Comparison of ENCODE assay signal across 8 cellular contexts in the genomic region with DNA sequence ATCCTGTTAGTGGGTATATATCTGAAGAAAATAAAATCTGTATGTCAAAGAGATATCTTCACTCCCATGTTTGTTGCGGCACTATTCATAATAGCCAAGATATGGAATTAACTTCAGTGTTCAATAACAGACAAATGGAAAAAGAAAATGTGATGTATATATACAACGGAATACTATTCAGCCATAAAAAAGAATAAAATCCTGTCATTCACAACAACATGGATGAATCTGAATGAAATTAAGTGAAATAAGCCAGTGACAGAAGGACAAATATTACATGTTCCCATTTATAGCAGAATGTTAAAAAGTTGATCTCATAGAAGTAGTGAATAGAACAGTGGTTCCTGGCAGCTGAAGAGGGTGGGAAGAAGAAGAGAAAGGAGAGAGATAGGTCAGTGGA.
"Had no signal": no experiment of that assay in that cellular context is flagged by ENCODE, and none has a peak within 500 bp of the region (broad histone marks: within the 10 kb centered on the region; RNA-seq: fewer than 3 reads in every experiment).

No MANE protein-coding gene starts in this region.

- H3K27ac Mint-ChIP-seq: IgD-negative memory B cell had no signal

- H3K4me2 ChIP-seq: KMS-11 had no signal

- DNase-seq: IMR-90, KBM-7, KG1 had no signal

- FAIRE-seq: HepG2, HTR-8/SVneo had no signal

- H3K9ac ChIP-seq: KMS-11 had no signal

- H3K27ac ChIP-seq: HL-60, KMS-11 had no signal

- ATAC-seq: HepG2 had no signal

- H3K4me3 Mint-ChIP-seq: IgD-negative memory B cell had no signal
